15 cellular contexts compared by ENCODE assay signal in genomic region chr2:58521803-58522602, GRCh38.
A peak's percentile ranks its signal among the peaks of the same experiment; 100 is the strongest.
DNase-seq lines count a peak whose midpoint lies in the region; TF ChIP-seq lines count a peak whose summit lies in the region.
"Had no signal": no experiment of that assay in that cellular context is flagged by ENCODE, and none has a peak within 500 bp of the region (broad histone marks: within the 10 kb centered on the region; RNA-seq: fewer than 3 reads in every experiment).

No MANE protein-coding gene starts in this region.

- intact Hi-C loops in esophagus muscularis mucosa (cut with DNase I): no loop called here

- TF ChIP-seq POLR2A in esophagus muscularis mucosa (IDR thresholded peaks at IDR 0.05; ENCODE audit: low read depth): no peak

- no peaks in the 10 kb centered on the region for H3K9me3 ChIP-seq in stomach smooth muscle (ENCODE audit: control insufficient read depth in 2 of 2, low read length in 2 of 2)
- H3K9me3 ChIP-seq in esophagus muscularis mucosa: no peaks in the 10 kb centered on the region
- H3K9me3 ChIP-seq: A549, tibial artery had no signal

- no peaks in the 10 kb centered on the region for H3K36me3 ChIP-seq in stomach smooth muscle (ENCODE audit: control insufficient read depth in 2 of 2, insufficient read depth in 2 of 2, low read length in 2 of 2)
- H3K36me3 ChIP-seq in esophagus muscularis mucosa: no peaks in the 10 kb centered on the region
- H3K36me3 ChIP-seq: tibial artery had no signal

- H3K27ac ChIP-seq in stomach smooth muscle (ENCODE audit: low read length): no peak overlapping the region
- H3K27ac ChIP-seq in esophagus muscularis mucosa (replicated peaks in 1 of 4): no peak overlapping the region
- H3K27ac ChIP-seq: A549, tibial artery had no signal

- no peak overlapping the region for H3K9ac ChIP-seq in stomach smooth muscle (ENCODE audit: low read length in 2 of 2)

- no peak for TF ChIP-seq CTCF in esophagus muscularis mucosa (IDR thresholded peaks at IDR 0.05)

- H3K27me3 ChIP-seq in stomach smooth muscle (ENCODE audit: control insufficient read depth in 1 of 2, insufficient read depth in 2 of 2, low read length in 2 of 2) (no peaks in the 10 kb centered on the region), esophagus muscularis mucosa (no peaks in the 10 kb centered on the region)
- H3K27me3 ChIP-seq: tibial artery had no signal

- DNase-seq in NCI-H748 (lab: John Stamatoyannopoulos, UW; ENCODE audit: unreplicated experiment): peak; percentile 56
- no peak for DNase-seq in NCI-H748 treated with DMSO at 0.1 percent for 48 hours (lab: John Stamatoyannopoulos, UW)
- peak; percentile 52 for DNase-seq in NCI-H2227 (lab: John Stamatoyannopoulos, UW; ENCODE audit: unreplicated experiment)
- peak; percentile 55 for DNase-seq in astrocyte of the hippocampus (ENCODE audit: low read depth, low spot score)
- DNase-seq in putamen (ENCODE audit: low spot score): no peak
- no peak for DNase-seq in esophagus muscularis mucosa (ENCODE audit: extremely low spot score)
- no peak for DNase-seq in hippocampal formation (lab: John Stamatoyannopoulos, UW)
- DNase-seq: activated CD4-positive, alpha-beta T cell treated with anti-CD3 and anti-CD28 coated beads, Interleukin-2, amount 50 U/mL, for 48 hours; activated naive CD4-positive, alpha-beta T cell treated with Interleukin-2 at 50 U/mL for 16 hours; left cardiac atrium; T-helper 2 cell; tibial artery had no signal

- H3K4me3 ChIP-seq in stomach smooth muscle (ENCODE audit: low read length in 2 of 2) (peak overlapping the region; percentile 21 to 47), esophagus muscularis mucosa (no peak overlapping the region)
- H3K4me3 ChIP-seq: A549, smooth muscle cell, tibial artery had no signal

- 56% methylated on average over 8 of the region's 8 CpGs for WGBS in esophagus muscularis mucosa

- no peak for TF ChIP-seq EP300 in esophagus muscularis mucosa (IDR thresholded peaks at IDR 0.05)

- H3K4me1 ChIP-seq in stomach smooth muscle (ENCODE audit: control insufficient read depth, insufficient read depth, low read length) (peaks cover 5% of the 10 kb centered on the region), esophagus muscularis mucosa (peaks cover 0 to 22% (median 18%) of the 10 kb centered on the region in 4 donors)
- H3K4me1 ChIP-seq: A549, tibial artery had no signal

Comparison
In these comparisons a context has a peak if more than half of its experiments do, and no peak if none do; other contexts are left out.
1. DNase-seq: peak in NCI-H748 (single experiment), NCI-H2227 (single experiment) and astrocyte of the hippocampus (single experiment); none in NCI-H748 treated with DMSO at 0.1 percent for 48 hours (single experiment), putamen (single experiment), esophagus muscularis mucosa (single experiment) and hippocampal formation (0 of 2).
2. H3K4me3 ChIP-seq: peak in stomach smooth muscle (2 of 2); none in esophagus muscularis mucosa (0 of 4).